In the genomic region with DNA sequence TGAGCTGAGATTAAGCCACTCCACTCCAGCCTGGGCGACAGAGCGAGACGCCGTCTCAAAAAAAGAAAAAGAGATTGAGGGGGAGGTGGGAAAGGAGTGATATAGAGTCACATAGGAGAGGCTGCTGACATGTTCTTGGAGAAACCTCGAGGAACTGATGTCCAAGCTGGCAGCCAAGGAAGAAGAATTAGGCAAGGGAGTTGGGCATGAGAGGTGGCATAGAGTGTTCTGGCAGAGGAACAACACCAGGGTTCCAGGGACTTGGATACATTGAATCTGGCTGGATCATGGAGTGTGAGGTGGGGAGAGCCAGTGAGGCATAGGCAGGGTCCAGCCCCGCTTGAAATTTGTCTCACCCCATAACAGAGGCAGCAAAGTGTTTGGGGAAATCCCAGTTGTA, we compare ENCODE assay signal across 22 cellular contexts. TPM values are rescaled to one million over a fixed set of nuclear protein-coding genes. Genes with fewer than 3 reads are reported as not detected.
"Had no signal": no experiment of that assay in that cellular context is flagged by ENCODE, and none has a peak within 500 bp of the region (broad histone marks: within the 10 kb centered on the region; RNA-seq: fewer than 3 reads in every experiment).

No MANE protein-coding gene starts in this region.

- H3K27ac ChIP-seq: KMS-11, Peyer's patch, SJCRH30 had no signal

- H3K9me3 ChIP-seq: MG63, Peyer's patch, SJCRH30, SK-N-SH had no signal

- ATAC-seq: activated CD4-positive, CD25-positive, alpha-beta regulatory T cell treated with anti-CD3 and anti-CD28 coated beads, Interleukin-2, amount 50 U/mL, for 24 hours; activated CD8-positive, alpha-beta T cell treated with anti-CD3 and anti-CD28 coated beads, Interleukin-2, amount 10 ng/mL, durations not matched to agents 7 days and 5 days had no signal

- H3K4me1 ChIP-seq: Peyer's patch had no signal

- H3K4me3 ChIP-seq: MG63, Peyer's patch, SJCRH30 had no signal

- H3K9me3 Mint-ChIP-seq: activated naive CD4-positive, alpha-beta T cell treated with anti-CD3 and anti-CD28 coated beads, Interleukin-2, amount 50 U/mL, for 24 hours had no signal

- DNase-seq: activated CD4-positive, alpha-beta T cell treated with anti-CD3 and anti-CD28 coated beads for 4 hours; activated CD8-positive, alpha-beta memory T cell treated with anti-CD3 and anti-CD28 coated beads, Interleukin-2, amount 50 U/mL, for 48 hours; activated CD8-positive, alpha-beta T cell treated with anti-CD3 and anti-CD28 coated beads, Interleukin-2, amount 10 ng/mL, durations not matched to agents 7 days and 5 days; activated T-cell treated with anti-CD3 and anti-CD28 coated beads, Interleukin-2, amount 50 U/mL, for 1 hour; aorta; MG63; MV-4-11; NCI-H1092 treated with DMSO at 0.1 percent for 48 hours; NCI-H1417 treated with DMSO at 0.1 percent for 48 hours; NCI-H1694; NCI-H2029; NCI-H2107; NCI-H345; NCI-H510A; NCI-H526 treated with DMSO at 0.1 percent for 48 hours; Peyer's patch; SJCRH30; SK-N-SH had no signal

- H3K27me3 ChIP-seq: MG63, Peyer's patch, SJCRH30 had no signal

- H3K4me2 ChIP-seq: KMS-11, SK-N-SH had no signal

- H3K36me3 ChIP-seq: MG63, Peyer's patch, SJCRH30 had no signal

- FAIRE-seq: bronchial epithelial cell had no signal

- H3K4me1 Mint-ChIP-seq: activated naive CD4-positive, alpha-beta T cell treated with anti-CD3 and anti-CD28 coated beads, Interleukin-2, amount 50 U/mL, for 24 hours had no signal

- H3K36me3 Mint-ChIP-seq: activated naive CD4-positive, alpha-beta T cell treated with anti-CD3 and anti-CD28 coated beads, Interleukin-2, amount 50 U/mL, for 24 hours had no signal

- H3K9ac ChIP-seq: KMS-11, SK-N-SH had no signal

- H3K4me3 Mint-ChIP-seq: activated CD8-positive, alpha-beta T cell treated with anti-CD3 and anti-CD28 coated beads, Interleukin-2, amount 10 ng/mL, durations not matched to agents 7 days and 5 days; activated naive CD4-positive, alpha-beta T cell treated with anti-CD3 and anti-CD28 coated beads, Interleukin-2, amount 50 U/mL, for 24 hours had no signal

- H3K27ac Mint-ChIP-seq: activated CD8-positive, alpha-beta T cell treated with anti-CD3 and anti-CD28 coated beads, Interleukin-2, amount 10 ng/mL, durations not matched to agents 7 days and 5 days; activated naive CD4-positive, alpha-beta T cell treated with anti-CD3 and anti-CD28 coated beads, Interleukin-2, amount 50 U/mL, for 24 hours had no signal

RNA-seq across cellular contexts. Expression of a gene that starts 10.7 kb away (rescaled TPM):
- total RNA-seq: activated CD8-positive, alpha-beta T cell treated with anti-CD3 and anti-CD28 coated beads, Interleukin-2, amount 10 ng/mL, durations not matched to agents 7 days and 5 days had no signal
- polyA plus RNA-seq: SK-N-SH had no signal
